In genomic region chr19:39351537-39352037, GRCh38 we compare ENCODE assay signal across 8 cellular contexts. TPM values are rescaled to one million over a fixed set of nuclear protein-coding genes. Genes with fewer than 3 reads are reported as not detected.
A peak's percentile ranks its signal among the peaks of the same experiment; 100 is the strongest.
DNase-seq lines count a peak whose midpoint lies in the region; ATAC-seq and TF ChIP-seq lines count a peak whose summit lies in the region.

No MANE protein-coding gene starts in this region.

- ATAC-seq in GM21528 (IDR thresholded peaks at IDR 0.05; ENCODE audit: low FRiP score, unreplicated experiment), result peak; percentile 61
- no peak for ATAC-seq in GM18868 (IDR thresholded peaks at IDR 0.05; ENCODE audit: unreplicated experiment)
- ATAC-seq in HG03442 (IDR thresholded peaks at IDR 0.05; ENCODE audit: unreplicated experiment), result no peak

- no peak overlapping the region for H4K91ac ChIP-seq in mesenchymal stem cell (ENCODE audit: low read length)

- H3K4me2 ChIP-seq in mesenchymal stem cell (ENCODE audit: low read length, poor library complexity, severe bottlenecking) (no peak overlapping the region), hepatocyte (no peak overlapping the region)

- no peaks in the 10 kb centered on the region for H3K9me2 ChIP-seq in hepatocyte (replicated peaks; ENCODE audit: insufficient read depth)

- no peak for TF ChIP-seq CTCF in hepatocyte (IDR thresholded peaks at IDR 0.05; ENCODE audit: poor library complexity)

- no peaks in the 10 kb centered on the region for H3K27me3 Mint-ChIP-seq in activated CD4-positive, alpha-beta memory T cell treated with anti-CD3 and anti-CD28 coated beads, Interleukin-2, amount 10 ng/mL, durations not matched to agents 7 days and 5 days

- H3K4me3 ChIP-seq in mesenchymal stem cell (ENCODE audit: insufficient read depth in 1 of 2, low read depth in 1 of 2, low read length in 2 of 2), result peak overlapping the region in 1 of 2 experiments; percentile 51
- H3K4me3 ChIP-seq in hepatocyte, result no peak overlapping the region

- H3K4me1 ChIP-seq in mesenchymal stem cell (ENCODE audit: control insufficient read depth, insufficient read depth, low read depth, low read length), result peaks cover 3% of the 10 kb centered on the region
- H3K4me1 ChIP-seq in hepatocyte (ENCODE audit: insufficient read depth), result no peaks in the 10 kb centered on the region

- H4K8ac ChIP-seq in mesenchymal stem cell (ENCODE audit: low read length), result no peak overlapping the region

- peaks cover 39% of the 10 kb centered on the region for H3K4me1 Mint-ChIP-seq in activated CD4-positive, alpha-beta memory T cell treated with anti-CD3 and anti-CD28 coated beads, Interleukin-2, amount 10 ng/mL, durations not matched to agents 7 days and 5 days

- H3K79me2 ChIP-seq in hepatocyte, result peaks cover 44% of the 10 kb centered on the region

- CTCF ChIA-PET in activated CD4-positive, alpha-beta memory T cell treated with anti-CD3 and anti-CD28 coated beads, Interleukin-2, amount 10 ng/mL, durations not matched to agents 7 days and 5 days (lab: Charles Lee), result interaction anchor here (2.1 kb wide), 1 partner anchor 60 kb away, joined by 5 read pairs; the partner anchor contains the start of gene PLEKHG2

- POLR2A ChIA-PET in activated CD4-positive, alpha-beta memory T cell treated with anti-CD3 and anti-CD28 coated beads, Interleukin-2, amount 10 ng/mL, durations not matched to agents 7 days and 5 days (lab: Charles Lee), result interaction anchor here (2.3 kb wide), 1 partner anchor 40 kb away, joined by 9 read pairs; the partner anchor contains the start of genes MED29 and PAF1

- H3K9me3 Mint-ChIP-seq in activated CD4-positive, alpha-beta memory T cell treated with anti-CD3 and anti-CD28 coated beads, Interleukin-2, amount 10 ng/mL, durations not matched to agents 7 days and 5 days, result no peaks in the 10 kb centered on the region

- no peak overlapping the region for H2AFZ ChIP-seq in mesenchymal stem cell (ENCODE audit: low read depth, low read length)
- H2AFZ ChIP-seq in hepatocyte, result no peak overlapping the region

- no peak overlapping the region for H3K23ac ChIP-seq in mesenchymal stem cell (ENCODE audit: low read length in 2 of 2)

- peak; percentile 20 for DNase-seq in ELR (ENCODE audit: low read depth)
- peak; percentile 54 for DNase-seq in activated CD4-positive, alpha-beta memory T cell treated with anti-CD3 and anti-CD28 coated beads, Interleukin-2, amount 10 ng/mL, durations not matched to agents 7 days and 5 days
- DNase-seq in mesenchymal stem cell, result peak; percentile 51
- no peak for DNase-seq in hepatocyte (ENCODE audit: low spot score)
- no peak for DNase-seq in activated CD8-positive, alpha-beta memory T cell treated with anti-CD3 and anti-CD28 coated beads for 24 hours

- H3K79me1 ChIP-seq in mesenchymal stem cell (replicated peaks; ENCODE audit: low read length, poor library complexity, severe bottlenecking), result peaks cover 58% of the 10 kb centered on the region

- H3K36me3 Mint-ChIP-seq in activated CD4-positive, alpha-beta memory T cell treated with anti-CD3 and anti-CD28 coated beads, Interleukin-2, amount 10 ng/mL, durations not matched to agents 7 days and 5 days (ENCODE audit: low read depth), result peaks cover 51% of the 10 kb centered on the region

- no peak overlapping the region for H3K14ac ChIP-seq in mesenchymal stem cell (ENCODE audit: low read length in 2 of 2)

- H3K9me3 ChIP-seq in mesenchymal stem cell (ENCODE audit: control insufficient read depth, low read length) (no peaks in the 10 kb centered on the region), hepatocyte (ENCODE audit: low read depth) (no peaks in the 10 kb centered on the region)

- no peak overlapping the region for H3K4ac ChIP-seq in mesenchymal stem cell (ENCODE audit: low read depth in 1 of 2, low read length in 2 of 2)

- H3K18ac ChIP-seq in mesenchymal stem cell (ENCODE audit: low read depth in 1 of 2, low read length in 2 of 2), result no peak overlapping the region

- peak overlapping the region; percentile 45 for H2BK120ac ChIP-seq in mesenchymal stem cell (ENCODE audit: low read depth, low read length)

- H2BK15ac ChIP-seq in mesenchymal stem cell (ENCODE audit: low read depth, poor library complexity, severe bottlenecking), result no peak overlapping the region

- no peak overlapping the region for H3K27ac ChIP-seq in mesenchymal stem cell (ENCODE audit: low read length, poor library complexity, severe bottlenecking)
- no peak overlapping the region for H3K27ac ChIP-seq in hepatocyte

- no peaks in the 10 kb centered on the region for H3K27me3 ChIP-seq in mesenchymal stem cell (ENCODE audit: control insufficient read depth in 1 of 2, insufficient read depth in 1 of 2, low read length in 2 of 2)
- H3K27me3 ChIP-seq in hepatocyte, result no peaks in the 10 kb centered on the region

- 98% methylated on average over 4 of the region's 4 CpGs for WGBS in mesenchymal stem cell
- WGBS in hepatocyte (ENCODE audit: low lambda C conversion rate, missing lambda C conversion rate), result 87% methylated on average over 4 of the region's 4 CpGs

- H3K4me3 Mint-ChIP-seq in activated CD4-positive, alpha-beta memory T cell treated with anti-CD3 and anti-CD28 coated beads, Interleukin-2, amount 10 ng/mL, durations not matched to agents 7 days and 5 days, result no peak overlapping the region

- peak overlapping the region; percentile 68 for H3K27ac Mint-ChIP-seq in activated CD4-positive, alpha-beta memory T cell treated with anti-CD3 and anti-CD28 coated beads, Interleukin-2, amount 10 ng/mL, durations not matched to agents 7 days and 5 days

- H2AK5ac ChIP-seq in mesenchymal stem cell (ENCODE audit: low read length, severe bottlenecking), result no peak overlapping the region

- H4K20me1 ChIP-seq in hepatocyte (ENCODE audit: insufficient read depth, poor library complexity, severe bottlenecking), result peaks cover 31% of the 10 kb centered on the region

- peak overlapping the region; percentile 85 for H3K9ac ChIP-seq in mesenchymal stem cell (ENCODE audit: low read length)

- no peak overlapping the region for H2BK12ac ChIP-seq in mesenchymal stem cell (ENCODE audit: low read length in 2 of 2)

- no peak overlapping the region for H2BK5ac ChIP-seq in mesenchymal stem cell (ENCODE audit: low read depth, low read length, poor library complexity, severe bottlenecking)

- H3K36me3 ChIP-seq in mesenchymal stem cell (ENCODE audit: control insufficient read depth in 1 of 2, insufficient read depth in 2 of 2, low read depth in 1 of 2, low read length in 2 of 2) (peaks cover 36 to 72% of the 10 kb centered on the region in 2 experiments), hepatocyte (replicated peaks; ENCODE audit: insufficient read depth, low read depth) (no peaks in the 10 kb centered on the region)

RNA-seq across cellular contexts. Expression of gene SAMD4B, which starts 9.4 kb away (rescaled TPM):
- total RNA-seq in activated CD4-positive, alpha-beta memory T cell treated with anti-CD3 and anti-CD28 coated beads, Interleukin-2, amount 10 ng/mL, durations not matched to agents 7 days and 5 days, result 10 to 100 TPM; 53.9 to 54.8 TPM
- 109 TPM for polyA plus RNA-seq in mesenchymal stem cell (2013, experiment 1 of 2)
- polyA plus RNA-seq in mesenchymal stem cell (2013, experiment 2 of 2), result 107 TPM
- total RNA-seq in hepatocyte, result 39.2 and 54.8 TPM in 2 replicates
- polyA plus RNA-seq in hepatocyte, result 61.0 and 66.5 TPM in 2 replicates

RNA-seq across cellular contexts. Expression of gene GMFG, which starts 15.7 kb away (rescaled TPM):
- total RNA-seq in activated CD4-positive, alpha-beta memory T cell treated with anti-CD3 and anti-CD28 coated beads, Interleukin-2, amount 10 ng/mL, durations not matched to agents 7 days and 5 days, result 100 to 1,000 TPM; 705 to 721 TPM
- polyA plus RNA-seq in mesenchymal stem cell (2013, experiment 1 of 2), result 17.1 TPM
- polyA plus RNA-seq in mesenchymal stem cell (2013, experiment 2 of 2), result 18.1 TPM
- total RNA-seq in hepatocyte, result 0.32 TPM in 1 of 2 replicates, not detected in the other
- polyA plus RNA-seq in hepatocyte, result 0.86 and 2.9 TPM in 2 replicates

RNA-seq across cellular contexts. Expression of gene LRFN1, which starts 30.9 kb away (rescaled TPM):
- total RNA-seq in activated CD4-positive, alpha-beta memory T cell treated with anti-CD3 and anti-CD28 coated beads, Interleukin-2, amount 10 ng/mL, durations not matched to agents 7 days and 5 days, result 1 to 10 TPM; 9.2 to 9.3 TPM
- polyA plus RNA-seq in mesenchymal stem cell (2013, experiment 1 of 2), result 0.51 TPM
- polyA plus RNA-seq in mesenchymal stem cell (2013, experiment 2 of 2), result 0.60 TPM
- total RNA-seq in hepatocyte, result 1.1 and 2.4 TPM in 2 replicates
- polyA plus RNA-seq in hepatocyte, result 5.6 and 6.1 TPM in 2 replicates

RNA-seq across cellular contexts. Expression of gene PAF1, which starts 39.3 kb away (rescaled TPM):
- 10 to 100 TPM; 44.0 to 47.2 TPM for total RNA-seq in activated CD4-positive, alpha-beta memory T cell treated with anti-CD3 and anti-CD28 coated beads, Interleukin-2, amount 10 ng/mL, durations not matched to agents 7 days and 5 days
- polyA plus RNA-seq in mesenchymal stem cell (2013, experiment 1 of 2), result 45.4 TPM
- 45.0 TPM for polyA plus RNA-seq in mesenchymal stem cell (2013, experiment 2 of 2)
- 30.4 and 42.5 TPM in 2 replicates for total RNA-seq in hepatocyte
- 53.5 and 54.4 TPM in 2 replicates for polyA plus RNA-seq in hepatocyte

RNA-seq across cellular contexts. Expression of gene MED29, which starts 39.6 kb away (rescaled TPM):
- total RNA-seq in activated CD4-positive, alpha-beta memory T cell treated with anti-CD3 and anti-CD28 coated beads, Interleukin-2, amount 10 ng/mL, durations not matched to agents 7 days and 5 days, result 10 to 100 TPM; 32.3 to 34.5 TPM
- polyA plus RNA-seq in mesenchymal stem cell (2013, experiment 1 of 2), result 31.3 TPM
- 31.7 TPM for polyA plus RNA-seq in mesenchymal stem cell (2013, experiment 2 of 2)
- 18.9 and 21.4 TPM in 2 replicates for total RNA-seq in hepatocyte
- polyA plus RNA-seq in hepatocyte, result 27.9 and 38.6 TPM in 2 replicates

Comparison
In these comparisons a context has a peak if more than half of its experiments do, and no peak if none do; other contexts are left out.
1. DNase-seq: peak in ELR (single experiment), activated CD4-positive, alpha-beta memory T cell treated with anti-CD3 and anti-CD28 coated beads, Interleukin-2, amount 10 ng/mL, durations not matched to agents 7 days and 5 days (single experiment) and mesenchymal stem cell (single experiment); none in hepatocyte (single experiment) and activated CD8-positive, alpha-beta memory T cell treated with anti-CD3 and anti-CD28 coated beads for 24 hours (single experiment).
2. RNA of gene GMFG, which starts 15.7 kb away (total RNA-seq): 705 to 721 TPM in activated CD4-positive, alpha-beta memory T cell treated with anti-CD3 and anti-CD28 coated beads, Interleukin-2, amount 10 ng/mL, durations not matched to agents 7 days and 5 days; 0.32 TPM in hepatocyte; every median in the first group is over 100 times any median in the second.